In the genomic region with DNA sequence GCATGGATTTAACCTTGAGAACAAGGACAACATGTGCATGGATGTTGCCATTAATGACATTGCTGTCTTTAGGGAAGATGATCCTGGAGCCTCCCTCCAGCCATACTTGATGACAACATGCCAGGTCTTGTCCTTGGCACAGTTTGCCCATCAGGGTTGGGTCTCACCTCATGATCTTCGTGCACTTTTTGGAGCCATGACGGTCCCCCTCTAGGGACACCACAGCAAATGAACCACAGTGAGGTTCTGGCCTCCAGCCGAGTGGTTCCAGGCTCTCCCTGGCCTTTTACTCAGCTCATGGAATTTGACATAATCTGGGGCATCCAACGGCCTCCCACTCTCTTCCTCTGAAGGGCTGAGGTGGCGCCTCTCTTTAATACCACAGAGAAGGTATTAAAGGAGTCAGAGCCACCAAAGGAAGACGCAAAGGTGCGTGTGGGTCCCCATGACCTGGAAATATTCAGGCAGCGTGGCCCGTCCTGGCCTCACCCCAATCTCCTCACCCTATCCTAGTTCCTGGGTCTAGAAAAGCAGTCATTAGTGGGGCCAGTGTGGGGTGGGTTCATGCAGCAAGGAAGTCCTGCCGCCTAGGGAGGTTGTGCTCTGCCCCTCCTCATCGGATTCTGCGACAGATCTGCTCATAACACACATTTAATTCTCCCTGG, we compare ENCODE assay signal across 24 cellular contexts.
A peak's percentile ranks its signal among the peaks of the same experiment; 100 is the strongest.
DNase-seq lines count a peak whose midpoint lies in the region; ATAC-seq, FAIRE-seq and TF ChIP-seq lines count a peak whose summit lies in the region.
"Had no signal": no experiment of that assay in that cellular context is flagged by ENCODE, and none has a peak within 500 bp of the region (broad histone marks: within the 10 kb centered on the region; RNA-seq: fewer than 3 reads in every experiment).

No MANE protein-coding gene starts in this region.

- H2AK5ac ChIP-seq in IMR-90 (ENCODE audit: low read depth, low read length) = no peak overlapping the region

- no peaks in the 10 kb centered on the region for H3K9me3 Mint-ChIP-seq in activated CD4-positive, alpha-beta T cell treated with anti-CD3 and anti-CD28 coated beads, Interleukin-2, amount 10 ng/mL, durations not matched to agents 24 days and 14 days
- H3K9me3 Mint-ChIP-seq in osteocyte (ENCODE audit: unreplicated experiment) (no peaks in the 10 kb centered on the region), WTC11 (peaks cover 18% of the 10 kb centered on the region)

- no peak overlapping the region for H3K27ac ChIP-seq in IMR-90 (ENCODE audit: insufficient read depth, low read length)
- H3K27ac ChIP-seq: 22Rv1; A549; BLaER1 treated with 17β-estradiol and CSF1 and Interleukin-3, amounts not matched to agents 10 nM and 100 nM; C4-2B had no signal

- intact Hi-C loops in activated CD4-positive, alpha-beta T cell treated with anti-CD3 and anti-CD28 coated beads, Interleukin-2, amount 10 ng/mL, durations not matched to agents 24 days and 14 days (cut with micrococcal nuclease) = no loop called here
- intact Hi-C loops in IMR-90 (cut with micrococcal nuclease) = no loop called here

- H4K5ac ChIP-seq in IMR-90 (ENCODE audit: low read depth, low read length) = no peak overlapping the region

- dilution Hi-C loops in IMR-90 (cut with HindIII; ENCODE audit: low sequenced_read_pairs, unreplicated experiment) = no loop called here

- no peaks in the 10 kb centered on the region for H3K36me3 Mint-ChIP-seq in activated CD4-positive, alpha-beta T cell treated with anti-CD3 and anti-CD28 coated beads, Interleukin-2, amount 10 ng/mL, durations not matched to agents 24 days and 14 days (ENCODE audit: low read depth)
- no peaks in the 10 kb centered on the region for H3K36me3 Mint-ChIP-seq in osteocyte (ENCODE audit: unreplicated experiment)
- H3K36me3 Mint-ChIP-seq in WTC11 = peaks cover 9% of the 10 kb centered on the region
- H3K36me3 Mint-ChIP-seq: CD8-positive, alpha-beta T cell had no signal

- H3K4me1 Mint-ChIP-seq in activated CD4-positive, alpha-beta T cell treated with anti-CD3 and anti-CD28 coated beads, Interleukin-2, amount 10 ng/mL, durations not matched to agents 24 days and 14 days = no peaks in the 10 kb centered on the region
- H3K4me1 Mint-ChIP-seq in osteocyte (ENCODE audit: unreplicated experiment) (peaks cover 31% of the 10 kb centered on the region), WTC11 (peaks cover 5% of the 10 kb centered on the region)
- H3K4me1 Mint-ChIP-seq: B cell had no signal

- H3K4me3 Mint-ChIP-seq in activated CD4-positive, alpha-beta T cell treated with anti-CD3 and anti-CD28 coated beads, Interleukin-2, amount 10 ng/mL, durations not matched to agents 24 days and 14 days = no peak overlapping the region
- H3K4me3 Mint-ChIP-seq in osteocyte (ENCODE audit: unreplicated experiment) (no peak overlapping the region), WTC11 (no peak overlapping the region)
- H3K4me3 Mint-ChIP-seq: B cell; CD4-positive, alpha-beta T cell; CD8-positive, alpha-beta T cell had no signal

- no peak overlapping the region for H2BK5ac ChIP-seq in IMR-90 (ENCODE audit: low read depth, low read length, poor library complexity, severe bottlenecking)

- peaks cover 12% of the 10 kb centered on the region for H3K9me1 ChIP-seq in IMR-90 (ENCODE audit: insufficient read depth, low read length)

- TF ChIP-seq CTCF in IMR-90 (conservative IDR thresholded peaks at IDR 0.05; ENCODE audit: low read depth, low read length) (no peak), osteocyte (IDR thresholded peaks at IDR 0.05) (no peak), WTC11 (IDR thresholded peaks at IDR 0.05) (no peak)

- no peak overlapping the region for H3K27ac Mint-ChIP-seq in activated CD4-positive, alpha-beta T cell treated with anti-CD3 and anti-CD28 coated beads, Interleukin-2, amount 10 ng/mL, durations not matched to agents 24 days and 14 days
- no peak overlapping the region for H3K27ac Mint-ChIP-seq in osteocyte (ENCODE audit: unreplicated experiment)
- H3K27ac Mint-ChIP-seq in WTC11 = no peak overlapping the region
- H3K27ac Mint-ChIP-seq: B cell; CD4-positive, alpha-beta T cell; CD8-positive, alpha-beta T cell had no signal

- peak overlapping the region; percentile 53 for H2AFZ ChIP-seq in IMR-90 (replicated peaks; ENCODE audit: low read length, poor library complexity)

- peaks cover 17% of the 10 kb centered on the region for H3K27me3 ChIP-seq in IMR-90 (ENCODE audit: control insufficient read depth, insufficient read depth, low read length)
- H3K27me3 ChIP-seq: BLaER1 treated with 17β-estradiol and CSF1 and Interleukin-3, amounts not matched to agents 10 nM and 100 nM had no signal

- H3K27me3 Mint-ChIP-seq in activated CD4-positive, alpha-beta T cell treated with anti-CD3 and anti-CD28 coated beads, Interleukin-2, amount 10 ng/mL, durations not matched to agents 24 days and 14 days = no peaks in the 10 kb centered on the region
- H3K27me3 Mint-ChIP-seq in osteocyte (ENCODE audit: unreplicated experiment) = peaks cover 32% of the 10 kb centered on the region
- no peaks in the 10 kb centered on the region for H3K27me3 Mint-ChIP-seq in WTC11 (ENCODE audit: low read depth)
- H3K27me3 Mint-ChIP-seq: B cell had no signal

- H3K18ac ChIP-seq in IMR-90 (ENCODE audit: low read depth, low read length) = no peak overlapping the region

- no peak for TF ChIP-seq POLR2A in IMR-90 (IDR thresholded peaks at IDR 0.05; ENCODE audit: low read depth, low read length)

- DNase-seq in activated CD4-positive, alpha-beta T cell treated with anti-CD3 and anti-CD28 coated beads, Interleukin-2, amount 10 ng/mL, durations not matched to agents 24 days and 14 days = peak; percentile 26
- no peak for DNase-seq in activated CD4-positive, alpha-beta T cell treated with anti-CD3 and anti-CD28 coated beads for 4 hours
- DNase-seq in IMR-90 (no peak), osteocyte (ENCODE audit: extremely low spot score, unreplicated experiment) (peak; percentile 64), urothelium cell line (ENCODE audit: low spot score) (no peak), WTC11 (ENCODE audit: low spot score) (no peak)
- no peak for DNase-seq in stimulated activated CD4-positive, alpha-beta T cell treated with anti-CD3 and anti-CD28 coated beads, Interleukin-4, amount 100 ng/mL, for 1 hour
- no peak for DNase-seq in activated T-cell treated with anti-CD3 and anti-CD28 coated beads, Interleukin-2, amount 50 U/mL, for 48 hours
- DNase-seq: AML-193; Caco-2; Calu3; CD4-positive, alpha-beta T cell; CD8-positive, alpha-beta T cell; DMS79 treated with DMSO at 0.1 percent for 48 hours; GF-D8 had no signal

- FAIRE-seq in urothelium cell line (lab: Jason Lieb, UNC) = peak; percentile 72
- FAIRE-seq: A549, D721Med, G401.6, GM12891, GM19239 had no signal

- ATAC-seq in IMR-90 (ENCODE audit: low read depth) (no peak), WTC11 (no peak)
- ATAC-seq: A549; CD8-positive, alpha-beta T cell had no signal

- no peak overlapping the region for H3K4ac ChIP-seq in IMR-90 (ENCODE audit: low read depth, low read length)

- no peak overlapping the region for H4K91ac ChIP-seq in IMR-90 (ENCODE audit: insufficient read depth, low read depth, low read length)

- no peak overlapping the region for H2BK120ac ChIP-seq in IMR-90 (ENCODE audit: low read depth, low read length)

- in situ Hi-C loops in IMR-90 (cut with MboI; ENCODE audit: low sequenced_read_pairs) = no loop called here

- H4K8ac ChIP-seq in IMR-90 (ENCODE audit: low read depth in 2 of 2, low read length in 2 of 2) = no peak overlapping the region

- H4K20me1 ChIP-seq in IMR-90 (ENCODE audit: insufficient read depth, low read length) = peaks cover 3% of the 10 kb centered on the region; the same call in 1 of the 2 replicates
- H4K20me1 ChIP-seq: BLaER1 treated with 17β-estradiol and CSF1 and Interleukin-3, amounts not matched to agents 10 nM and 100 nM had no signal

- H3K4me2 ChIP-seq in IMR-90 (ENCODE audit: low read depth, low read length) = no peak overlapping the region
- H3K4me2 ChIP-seq: A549 had no signal

- H3K14ac ChIP-seq in IMR-90 (replicated peaks; ENCODE audit: low read depth, low read length) = no peak overlapping the region

- CTCF ChIA-PET in IMR-90 (lab: Yijun Ruan, JAX) = no interaction called here
- CTCF ChIA-PET in WTC11 (lab: Charles Lee) = no interaction called here

- H2AK9ac ChIP-seq in IMR-90 (replicated peaks; ENCODE audit: low read depth, low read length, poor library complexity) = no peak overlapping the region

- H2BK15ac ChIP-seq in IMR-90 (ENCODE audit: low read depth, low read length) = no peak overlapping the region

- peaks cover 23% of the 10 kb centered on the region for H3K4me1 ChIP-seq in IMR-90 (ENCODE audit: control insufficient read depth, insufficient read depth, low read length)
- H3K4me1 ChIP-seq: Caco-2 had no signal

- no peak for TF ChIP-seq RAD21 in IMR-90 (IDR thresholded peaks at IDR 0.05; ENCODE audit: low read length)

- no TSS peak for BruUV-seq in IMR-90 (replicated peaks; lab: Mats Ljungman, UMichigan)

- no CpG with 5 or more reads among the region's 12 CpGs for WGBS in IMR-90 (ENCODE audit: extremely low coverage in 2 of 2, insufficient read length in 1 of 2), 2 experiments

- POLR2A ChIA-PET in IMR-90 (lab: Charles Lee; ENCODE audit: unreplicated experiment) = no interaction called here
- POLR2A ChIA-PET in WTC11 (lab: Charles Lee) = no interaction called here

- H3K4me3 ChIP-seq in IMR-90 (ENCODE audit: insufficient read depth, low read depth, low read length) = no peak overlapping the region
- H3K4me3 ChIP-seq: A549; BLaER1 treated with 17β-estradiol and CSF1 and Interleukin-3, amounts not matched to agents 10 nM and 100 nM had no signal

- H3K9me3 ChIP-seq in IMR-90 (ENCODE audit: control insufficient read depth, insufficient read depth, low read length) = peaks cover 6% of the 10 kb centered on the region
- H3K9me3 ChIP-seq: Caco-2 had no signal

- no peak overlapping the region for H3K23ac ChIP-seq in IMR-90 (ENCODE audit: low read depth, low read length)

- H3K56ac ChIP-seq in IMR-90 (ENCODE audit: extremely low read depth, insufficient read depth, low read length) = no peak overlapping the region

- H2BK20ac ChIP-seq in IMR-90 (ENCODE audit: low read depth, low read length) = no peak overlapping the region

- H3K79me1 ChIP-seq in IMR-90 (ENCODE audit: low read depth in 1 of 2, low read length in 2 of 2) = no peaks in the 10 kb centered on the region

- no peak overlapping the region for H3K9ac ChIP-seq in IMR-90 (ENCODE audit: low read depth, low read length)
- H3K9ac ChIP-seq: BLaER1 treated with 17β-estradiol and CSF1 and Interleukin-3, amounts not matched to agents 10 nM and 100 nM had no signal

- no peaks in the 10 kb centered on the region for H3K36me3 ChIP-seq in IMR-90 (ENCODE audit: control insufficient read depth, insufficient read depth, low read length)
- H3K36me3 ChIP-seq: BLaER1 treated with 17β-estradiol and CSF1 and Interleukin-3, amounts not matched to agents 10 nM and 100 nM had no signal

TF ChIP-seq in IMR-90, 13 proteins besides CTCF, POLR2A, EP300 and RAD21 (continues in another document):
- TF ChIP-seq MAZ (IDR thresholded peaks at IDR 0.05; ENCODE audit: borderline replicate concordance, low read depth, low read length) (no peak), CHD1 (IDR thresholded peaks at IDR 0.05; ENCODE audit: low read depth, low read length) (no peak)

Comparison
In these comparisons a context has a peak if more than half of its experiments do, and no peak if none do; other contexts are left out.
1. DNase-seq: peak in activated CD4-positive, alpha-beta T cell treated with anti-CD3 and anti-CD28 coated beads, Interleukin-2, amount 10 ng/mL, durations not matched to agents 24 days and 14 days (single experiment) and osteocyte (single experiment); none in activated CD4-positive, alpha-beta T cell treated with anti-CD3 and anti-CD28 coated beads for 4 hours (0 of 2), IMR-90 (single experiment), urothelium cell line (single experiment), stimulated activated CD4-positive, alpha-beta T cell treated with anti-CD3 and anti-CD28 coated beads, Interleukin-4, amount 100 ng/mL, for 1 hour (single experiment), WTC11 (single experiment) and activated T-cell treated with anti-CD3 and anti-CD28 coated beads, Interleukin-2, amount 50 U/mL, for 48 hours (0 of 2).